Comparison of ENCODE assay signal across 8 cellular contexts in genomic region chrX:72071213-72071612, GRCh38.
"Had no signal": no experiment of that assay in that cellular context is flagged by ENCODE, and none has a peak within 500 bp of the region (broad histone marks: within the 10 kb centered on the region; RNA-seq: fewer than 3 reads in every experiment).

No MANE protein-coding gene starts in this region.

- H3K4me2 ChIP-seq: GM23338 had no signal

- H3K4me3 Mint-ChIP-seq: GM23338, H9 had no signal

- H3K36me3 Mint-ChIP-seq: IgD-negative memory B cell had no signal

- ATAC-seq: GM23338 had no signal

- H3K4me3 ChIP-seq: GM23338 had no signal

- DNase-seq: H9, HCEC 1CT, KG1 had no signal

- H3K9me3 Mint-ChIP-seq: GM23338, IgD-negative memory B cell had no signal

- H2AFZ ChIP-seq: GM23338 had no signal

- H3K27ac Mint-ChIP-seq: GM23338, IgD-negative memory B cell had no signal

- FAIRE-seq: H1, H54, HTR-8/SVneo had no signal
